ENCODE assay signal across 23 cellular contexts in genomic region chr22:48705917-48706605, GRCh38.
DNase-seq lines count a peak whose midpoint lies in the region; TF ChIP-seq lines count a peak whose summit lies in the region.
"Had no signal": no experiment of that assay in that cellular context is flagged by ENCODE, and none has a peak within 500 bp of the region (broad histone marks: within the 10 kb centered on the region; RNA-seq: fewer than 3 reads in every experiment).

No MANE protein-coding gene starts in this region.

- H3K36me3 ChIP-seq in WERI-Rb-1 (peaks cover 10% of the 10 kb centered on the region), sigmoid colon (no peaks in the 10 kb centered on the region)

- TF ChIP-seq POLR2A in sigmoid colon (IDR thresholded peaks at IDR 0.05) = no peak

- no peak for TF ChIP-seq CTCF in WERI-Rb-1 (IDR thresholded peaks at IDR 0.05; ENCODE audit: low read depth, low read length)
- no peak for TF ChIP-seq CTCF in neural crest cell (conservative IDR thresholded peaks at IDR 0.05)
- no peak for TF ChIP-seq CTCF in sigmoid colon (IDR thresholded peaks at IDR 0.05)
- no peak for TF ChIP-seq CTCF in type B pancreatic cell (conservative IDR thresholded peaks at IDR 0.05)

- H3K27me3 Mint-ChIP-seq in neural crest cell (ENCODE audit: low read depth) = no peaks in the 10 kb centered on the region
- no peaks in the 10 kb centered on the region for H3K27me3 Mint-ChIP-seq in type B pancreatic cell
- H3K27me3 Mint-ChIP-seq: B cell had no signal

- H3K9me3 ChIP-seq in WERI-Rb-1 (ENCODE audit: severe bottlenecking) (no peaks in the 10 kb centered on the region), sigmoid colon (no peaks in the 10 kb centered on the region)

- WGBS in sigmoid colon, 2 donors = 87 to 88% methylated on average over 16 of the region's 16 CpGs

- no peak for TF ChIP-seq EP300 in sigmoid colon (IDR thresholded peaks at IDR 0.05)

- H3K36me3 Mint-ChIP-seq in neural crest cell (ENCODE audit: low read depth) (no peaks in the 10 kb centered on the region), type B pancreatic cell (no peaks in the 10 kb centered on the region)

- H3K9me3 Mint-ChIP-seq in neural crest cell (no peaks in the 10 kb centered on the region), type B pancreatic cell (no peaks in the 10 kb centered on the region)

- intact Hi-C loops in sigmoid colon (cut with DNase I) = no loop called here

- H3K27me3 ChIP-seq in WERI-Rb-1 (ENCODE audit: insufficient read depth, low read depth, severe bottlenecking) = no peaks in the 10 kb centered on the region
- no peaks in the 10 kb centered on the region for H3K27me3 ChIP-seq in sigmoid colon

- DNase-seq in activated effector memory CD4-positive, alpha-beta T cell treated with anti-CD3 and anti-CD28 coated beads, Interleukin-2, amount 50 U/mL, for 16 hours = peak; percentile 36
- no peak for DNase-seq in activated effector memory CD4-positive, alpha-beta T cell treated with Interleukin-2 at 50 U/mL for 16 hours
- peak; percentile 3 for DNase-seq in WERI-Rb-1
- DNase-seq in neural crest cell (ENCODE audit: low read depth, low spot score) = no peak
- peak; percentile 28 for DNase-seq in sigmoid colon
- no peak for DNase-seq in NCI-H2227 (lab: John Stamatoyannopoulos, UW; ENCODE audit: unreplicated experiment)
- DNase-seq in type B pancreatic cell (ENCODE audit: extremely low spot score, unreplicated experiment) = no peak
- DNase-seq in dedifferentiated amniotic fluid mesenchymal stem cell (ENCODE audit: extremely low spot score) = no peak
- DNase-seq: Calu3, DMS79 treated with DMSO at 0.1 percent for 48 hours, GF-D8, NCI-H1048, NCI-H1436, NCI-H187, NCI-H2081 treated with DMSO at 0.1 percent for 48 hours, NCI-H2171, NCI-H524 treated with DMSO at 0.1 percent for 48 hours, NCI-H774, SHP77 had no signal

- H3K4me1 ChIP-seq in sigmoid colon = no peaks in the 10 kb centered on the region

- no peak overlapping the region for H3K27ac ChIP-seq in WERI-Rb-1
- H3K27ac ChIP-seq in sigmoid colon = no peak overlapping the region
- H3K27ac ChIP-seq: 22Rv1, C4-2B, HL-60 had no signal

- H3K27ac Mint-ChIP-seq in neural crest cell (ENCODE audit: unreplicated experiment) (peak overlapping the region; percentile 95), type B pancreatic cell (no peak overlapping the region)
- H3K27ac Mint-ChIP-seq: B cell had no signal

- H3K4me1 Mint-ChIP-seq in neural crest cell (peaks cover 59% of the 10 kb centered on the region), type B pancreatic cell (ENCODE audit: unreplicated experiment) (peaks cover 9% of the 10 kb centered on the region)
- H3K4me1 Mint-ChIP-seq: B cell had no signal

- no peak overlapping the region for H3K4me3 ChIP-seq in WERI-Rb-1 (ENCODE audit: low read depth, low read length)
- H3K4me3 ChIP-seq in sigmoid colon = no peak overlapping the region

- H3K4me3 Mint-ChIP-seq in neural crest cell = peak overlapping the region; percentile 82
- H3K4me3 Mint-ChIP-seq in type B pancreatic cell = no peak overlapping the region
- H3K4me3 Mint-ChIP-seq: B cell had no signal

Comparison
In these comparisons a context has a peak if more than half of its experiments do, and no peak if none do; other contexts are left out.
1. DNase-seq: peak in activated effector memory CD4-positive, alpha-beta T cell treated with anti-CD3 and anti-CD28 coated beads, Interleukin-2, amount 50 U/mL, for 16 hours (single experiment), WERI-Rb-1 (single experiment) and sigmoid colon (single experiment); none in activated effector memory CD4-positive, alpha-beta T cell treated with Interleukin-2 at 50 U/mL for 16 hours (single experiment), neural crest cell (single experiment), NCI-H2227 (single experiment), type B pancreatic cell (single experiment) and dedifferentiated amniotic fluid mesenchymal stem cell (single experiment).